ENCODE assay signal across 10 cellular contexts in genomic region chr15:98727115-98728040, GRCh38.
DNase-seq lines count a peak whose midpoint lies in the region; ATAC-seq and TF ChIP-seq lines count a peak whose summit lies in the region.
"Had no signal": no experiment of that assay in that cellular context is flagged by ENCODE, and none has a peak within 500 bp of the region (broad histone marks: within the 10 kb centered on the region; RNA-seq: fewer than 3 reads in every experiment).

No MANE protein-coding gene starts in this region.

- peaks cover 9% of the 10 kb centered on the region for H3K36me3 Mint-ChIP-seq in endodermal cell (ENCODE audit: low read depth)
- H3K36me3 Mint-ChIP-seq in activated CD8-positive, alpha-beta T cell treated with anti-CD3 and anti-CD28 coated beads, Interleukin-2, amount 10 ng/mL, durations not matched to agents 7 days and 5 days (ENCODE audit: low read depth): no peaks in the 10 kb centered on the region

- no peak for ATAC-seq in activated CD8-positive, alpha-beta T cell treated with anti-CD3 and anti-CD28 coated beads, Interleukin-2, amount 10 ng/mL, durations not matched to agents 7 days and 5 days

- TF ChIP-seq POLR2A in uterus (IDR thresholded peaks at IDR 0.05): peak in 1 of 2 donors; percentile 16

- peaks cover 8% of the 10 kb centered on the region for H3K36me3 ChIP-seq in endodermal cell (ENCODE audit: control insufficient read depth, insufficient read depth, low read length)
- H3K36me3 ChIP-seq in uterus: no peaks in the 10 kb centered on the region

- 34 to 45% methylated on average over 13 to 19 of the region's 20 CpGs for WGBS in endodermal cell (ENCODE audit: insufficient coverage in 1 of 2, insufficient read length in 1 of 2), 2 experiments

- peak overlapping the region; percentile 47 for H3K9ac ChIP-seq in endodermal cell (ENCODE audit: extremely low read depth, low read length, poor library complexity, severe bottlenecking)

- intact Hi-C loops in uterus (cut with DNase I; ENCODE audit: low total_unique reads): no loop called here

- POLR2A ChIA-PET in activated CD8-positive, alpha-beta T cell treated with anti-CD3 and anti-CD28 coated beads, Interleukin-2, amount 10 ng/mL, durations not matched to agents 7 days and 5 days (lab: Charles Lee): no interaction called here

- H3K9me3 Mint-ChIP-seq in endodermal cell: no peaks in the 10 kb centered on the region
- H3K9me3 Mint-ChIP-seq in activated CD8-positive, alpha-beta T cell treated with anti-CD3 and anti-CD28 coated beads, Interleukin-2, amount 10 ng/mL, durations not matched to agents 7 days and 5 days (ENCODE audit: insufficient read depth): no peaks in the 10 kb centered on the region
- H3K9me3 Mint-ChIP-seq: T-helper 1 cell treated with Interleukin-12 subunit alpha and Interleukin-12 subunit beta and Interleukin-4 antibody, amounts not matched to agents 30 μg/mL and 1 μg/mL, for 36 hours had no signal

- H3K27me3 Mint-ChIP-seq in endodermal cell (ENCODE audit: insufficient read depth): no peaks in the 10 kb centered on the region
- no peaks in the 10 kb centered on the region for H3K27me3 Mint-ChIP-seq in activated CD8-positive, alpha-beta T cell treated with anti-CD3 and anti-CD28 coated beads, Interleukin-2, amount 10 ng/mL, durations not matched to agents 7 days and 5 days (ENCODE audit: low read depth)

- CTCF ChIA-PET in activated CD8-positive, alpha-beta T cell treated with anti-CD3 and anti-CD28 coated beads, Interleukin-2, amount 10 ng/mL, durations not matched to agents 7 days and 5 days (lab: Charles Lee): no interaction called here

- H3K27ac ChIP-seq in endodermal cell (ENCODE audit: low read depth, low read length) (peak overlapping the region; percentile 65), uterus (peak overlapping the region; percentile 83 to 94)
- H3K27ac ChIP-seq: 22Rv1 had no signal

- peak; percentile 3 for DNase-seq in DMS 273 (lab: John Stamatoyannopoulos, UW; ENCODE audit: unreplicated experiment)
- no peak for DNase-seq in DMS 273 treated with DMSO at 0.1 percent for 48 hours (lab: John Stamatoyannopoulos, UW)
- peak; percentile 95 for DNase-seq in endodermal cell
- DNase-seq in medulla oblongata (ENCODE audit: extremely low spot score): peak; percentile 60
- DNase-seq in uterus: peak; percentile 87 to 89
- DNase-seq in putamen (ENCODE audit: low spot score): no peak
- DNase-seq in NCI-H187 (lab: John Stamatoyannopoulos, UW): no peak
- DNase-seq in activated CD8-positive, alpha-beta T cell treated with anti-CD3 and anti-CD28 coated beads, Interleukin-2, amount 10 ng/mL, durations not matched to agents 7 days and 5 days: no peak

- TF ChIP-seq CTCF in endodermal cell (conservative IDR thresholded peaks at IDR 0.05) (no peak), uterus (IDR thresholded peaks at IDR 0.05) (no peak)

- peak overlapping the region; percentile 27 for H3K4me3 Mint-ChIP-seq in endodermal cell
- H3K4me3 Mint-ChIP-seq in activated CD8-positive, alpha-beta T cell treated with anti-CD3 and anti-CD28 coated beads, Interleukin-2, amount 10 ng/mL, durations not matched to agents 7 days and 5 days: no peak overlapping the region
- H3K4me3 Mint-ChIP-seq: T-helper 1 cell treated with Interleukin-12 subunit alpha and Interleukin-12 subunit beta and Interleukin-4 antibody, amounts not matched to agents 30 μg/mL and 1 μg/mL, for 36 hours had no signal

- H3K27ac Mint-ChIP-seq in endodermal cell: peak overlapping the region; percentile 95
- no peak overlapping the region for H3K27ac Mint-ChIP-seq in activated CD8-positive, alpha-beta T cell treated with anti-CD3 and anti-CD28 coated beads, Interleukin-2, amount 10 ng/mL, durations not matched to agents 7 days and 5 days
- H3K27ac Mint-ChIP-seq: T-helper 1 cell treated with Interleukin-12 subunit alpha and Interleukin-12 subunit beta and Interleukin-4 antibody, amounts not matched to agents 30 μg/mL and 1 μg/mL, for 36 hours had no signal

- H3K4me1 ChIP-seq in endodermal cell (ENCODE audit: control insufficient read depth, insufficient read depth, low read length): peaks cover 27% of the 10 kb centered on the region
- H3K4me1 ChIP-seq in uterus: peaks cover 8 to 18% of the 10 kb centered on the region in 2 donors

- H3K9me3 ChIP-seq in endodermal cell (ENCODE audit: control insufficient read depth, low read length) (no peaks in the 10 kb centered on the region), uterus (no peaks in the 10 kb centered on the region)

- H3K27me3 ChIP-seq in endodermal cell (ENCODE audit: control insufficient read depth, insufficient read depth, low read length, poor library complexity, severe bottlenecking): no peaks in the 10 kb centered on the region
- no peaks in the 10 kb centered on the region for H3K27me3 ChIP-seq in uterus

- no peak overlapping the region for H3K4me3 ChIP-seq in endodermal cell (ENCODE audit: low read length)
- no peak overlapping the region for H3K4me3 ChIP-seq in uterus

- peaks cover 62% of the 10 kb centered on the region for H3K4me1 Mint-ChIP-seq in endodermal cell
- peaks cover 9% of the 10 kb centered on the region for H3K4me1 Mint-ChIP-seq in activated CD8-positive, alpha-beta T cell treated with anti-CD3 and anti-CD28 coated beads, Interleukin-2, amount 10 ng/mL, durations not matched to agents 7 days and 5 days (ENCODE audit: low read depth)

Comparison
In these comparisons a context has a peak if more than half of its experiments do, and no peak if none do; other contexts are left out.
1. DNase-seq: peak in DMS 273 (single experiment), endodermal cell (single experiment), medulla oblongata (single experiment) and uterus (2 of 2); none in DMS 273 treated with DMSO at 0.1 percent for 48 hours (single experiment), putamen (single experiment), NCI-H187 (0 of 2) and activated CD8-positive, alpha-beta T cell treated with anti-CD3 and anti-CD28 coated beads, Interleukin-2, amount 10 ng/mL, durations not matched to agents 7 days and 5 days (single experiment).